Comparison of ENCODE assay signal across 9 cellular contexts in the genomic region with DNA sequence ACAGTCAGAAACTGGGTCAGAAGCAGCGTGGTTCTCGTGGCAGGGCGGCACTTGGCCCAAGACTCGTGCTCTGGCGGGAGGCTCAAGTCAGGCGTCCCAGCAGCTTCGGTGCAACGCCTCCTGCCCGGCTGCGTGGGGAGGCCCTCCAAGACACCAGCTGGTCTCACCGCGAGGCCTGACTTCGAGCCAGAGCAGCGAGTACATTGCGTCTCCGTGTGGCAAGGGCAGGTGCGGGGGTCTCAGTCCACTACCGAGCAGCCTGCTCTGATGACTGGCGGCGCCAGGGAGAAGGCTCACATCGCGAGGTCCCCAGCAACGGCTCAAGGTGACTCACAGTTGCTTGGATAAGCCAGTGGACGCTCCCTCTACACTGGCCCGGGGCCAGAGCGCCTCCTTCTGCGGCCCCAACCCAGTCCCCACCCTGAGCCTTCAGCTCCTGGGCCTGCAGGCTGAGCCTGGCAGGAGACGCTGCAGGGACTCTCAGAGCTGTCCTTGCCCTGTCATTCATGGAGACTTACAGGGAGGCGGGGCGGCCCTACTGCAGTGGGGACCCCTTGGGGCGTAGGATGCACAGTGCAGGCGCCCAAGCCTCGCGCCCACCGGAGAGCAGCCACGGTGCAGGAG. TPM values are rescaled to one million over a fixed set of nuclear protein-coding genes. Genes with fewer than 3 reads are reported as not detected.
A peak's percentile ranks its signal among the peaks of the same experiment; 100 is the strongest.
DNase-seq lines count a peak whose midpoint lies in the region; ATAC-seq and TF ChIP-seq lines count a peak whose summit lies in the region.
"Had no signal": no experiment of that assay in that cellular context is flagged by ENCODE, and none has a peak within 500 bp of the region (broad histone marks: within the 10 kb centered on the region; RNA-seq: fewer than 3 reads in every experiment).

No MANE protein-coding gene starts in this region.

- H3K4me1 ChIP-seq in Panc1 (ENCODE audit: control insufficient read depth, insufficient read depth, low read length) = 0 out of 2 replicates have a peak, but pooled peaks cover 3% of the 10 kb centered on the region

- in situ Hi-C loops in G401 (cut with HindIII; ENCODE audit: low sequenced_read_pairs) (no loop called here), Panc1 (cut with HindIII; ENCODE audit: low pct_unique_long_range_greater_than_20kb, low sequenced_read_pairs) (no loop called here)

- TF ChIP-seq CTCF in Panc1 (IDR thresholded peaks at IDR 0.05) (no peak), glutamatergic neuron (IDR thresholded peaks at IDR 0.05; ENCODE audit: partially characterized antibody, unreplicated experiment) (peak; percentile 20)

- peaks cover 4% of the 10 kb centered on the region for H3K4me1 Mint-ChIP-seq in glutamatergic neuron (ENCODE audit: low read depth, unreplicated experiment)
- H3K4me1 Mint-ChIP-seq in activated CD4-positive, alpha-beta memory T cell treated with anti-CD3 and anti-CD28 coated beads for 36 hours (ENCODE audit: low read depth) = no peaks in the 10 kb centered on the region
- H3K4me1 Mint-ChIP-seq: activated CD4-positive, alpha-beta T cell treated with anti-CD3 and anti-CD28 coated beads, Interleukin-2, amount 10 ng/mL, durations not matched to agents 7 days and 5 days had no signal

- H3K27me3 ChIP-seq in Panc1 (ENCODE audit: control insufficient read depth, insufficient read depth, low read length) = no peaks in the 10 kb centered on the region

- peaks cover 14% of the 10 kb centered on the region for H3K36me3 ChIP-seq in Panc1 (ENCODE audit: control insufficient read depth, insufficient read depth, low read length)

- POLR2A ChIA-PET in Panc1 (lab: Charles Lee) = interaction anchor here (0.7 kb wide), 1 partner anchor 27 kb away, joined by 8 read pairs; no protein-coding TSS in a partner anchor
- POLR2A ChIA-PET in activated CD4-positive, alpha-beta memory T cell treated with anti-CD3 and anti-CD28 coated beads for 36 hours (lab: Charles Lee) = no interaction called here

- H3K27ac Mint-ChIP-seq in glutamatergic neuron (ENCODE audit: unreplicated experiment) = no peak overlapping the region
- H3K27ac Mint-ChIP-seq in activated CD4-positive, alpha-beta memory T cell treated with anti-CD3 and anti-CD28 coated beads for 36 hours = no peak overlapping the region
- H3K27ac Mint-ChIP-seq: activated CD4-positive, alpha-beta T cell treated with anti-CD3 and anti-CD28 coated beads, Interleukin-2, amount 10 ng/mL, durations not matched to agents 7 days and 5 days had no signal

- CTCF ChIA-PET in Panc1 (lab: Charles Lee) = interaction anchor here (0.6 kb wide), 2 partner anchors 40 to 155 kb away, joined by 3 to 8 read pairs; no protein-coding TSS in a partner anchor
- CTCF ChIA-PET in activated CD4-positive, alpha-beta memory T cell treated with anti-CD3 and anti-CD28 coated beads for 36 hours (lab: Charles Lee) = interaction anchor here (1.1 kb wide), 1 partner anchor 447 kb away, joined by 3 read pairs; no protein-coding TSS in a partner anchor

- no peaks in the 10 kb centered on the region for H3K9me3 ChIP-seq in Panc1 (ENCODE audit: control insufficient read depth, insufficient read depth, low read depth, low read length)

- H3K4me3 Mint-ChIP-seq in glutamatergic neuron (ENCODE audit: unreplicated experiment) = no peak overlapping the region
- H3K4me3 Mint-ChIP-seq in activated CD4-positive, alpha-beta memory T cell treated with anti-CD3 and anti-CD28 coated beads for 36 hours = no peak overlapping the region
- H3K4me3 Mint-ChIP-seq: activated CD4-positive, alpha-beta T cell treated with anti-CD3 and anti-CD28 coated beads, Interleukin-2, amount 10 ng/mL, durations not matched to agents 7 days and 5 days had no signal

- BruUV-seq in Panc1 (replicated peaks; lab: Mats Ljungman, UMichigan) = no TSS peak

- DNase-seq in G401 (ENCODE audit: low spot score) = peak; percentile 87
- DNase-seq in Panc1 (ENCODE audit: low read depth, low spot score) = no peak
- DNase-seq in glutamatergic neuron = peak; percentile 57
- DNase-seq in retina = peak; percentile 33
- no peak for DNase-seq in T-helper 2 cell
- DNase-seq in activated CD4-positive, alpha-beta memory T cell treated with anti-CD3 and anti-CD28 coated beads for 36 hours = no peak
- DNase-seq in DMS53 treated with DMSO at 0.1 percent for 48 hours (lab: John Stamatoyannopoulos, UW; ENCODE audit: unreplicated experiment) = no peak
- DNase-seq: activated CD4-positive, alpha-beta T cell treated with anti-CD3 and anti-CD28 coated beads, Interleukin-2, amount 10 ng/mL, durations not matched to agents 7 days and 5 days had no signal

- H3K36me3 Mint-ChIP-seq in glutamatergic neuron (ENCODE audit: unreplicated experiment) = no peaks in the 10 kb centered on the region
- peaks cover 17% of the 10 kb centered on the region for H3K36me3 Mint-ChIP-seq in activated CD4-positive, alpha-beta memory T cell treated with anti-CD3 and anti-CD28 coated beads for 36 hours

- peaks cover 2% of the 10 kb centered on the region for H3K27me3 Mint-ChIP-seq in glutamatergic neuron (ENCODE audit: unreplicated experiment)
- H3K27me3 Mint-ChIP-seq in activated CD4-positive, alpha-beta memory T cell treated with anti-CD3 and anti-CD28 coated beads for 36 hours = no peaks in the 10 kb centered on the region
- H3K27me3 Mint-ChIP-seq: activated CD4-positive, alpha-beta T cell treated with anti-CD3 and anti-CD28 coated beads, Interleukin-2, amount 10 ng/mL, durations not matched to agents 7 days and 5 days had no signal

- ATAC-seq in Panc1 (peak; percentile 27; the same call in 1 of the 2 replicates), GM21515 (IDR thresholded peaks at IDR 0.05; ENCODE audit: unreplicated experiment) (no peak)

- intact Hi-C loops in Panc1 (cut with micrococcal nuclease; ENCODE audit: unreplicated experiment) = no loop called here
- intact Hi-C loops in activated CD4-positive, alpha-beta memory T cell treated with anti-CD3 and anti-CD28 coated beads for 36 hours (cut with micrococcal nuclease) = no loop called here

- no peak overlapping the region; a peak in 1 of 4 replicates for H3K4me3 ChIP-seq in Panc1 (ENCODE audit: low read depth in 2 of 2, low read length in 2 of 2)

- peaks cover 4% of the 10 kb centered on the region for H3K9me3 Mint-ChIP-seq in glutamatergic neuron (ENCODE audit: unreplicated experiment)
- H3K9me3 Mint-ChIP-seq in activated CD4-positive, alpha-beta memory T cell treated with anti-CD3 and anti-CD28 coated beads for 36 hours = no peaks in the 10 kb centered on the region
- H3K9me3 Mint-ChIP-seq: activated CD4-positive, alpha-beta T cell treated with anti-CD3 and anti-CD28 coated beads, Interleukin-2, amount 10 ng/mL, durations not matched to agents 7 days and 5 days had no signal

- no peak overlapping the region for H3K27ac ChIP-seq in Panc1 (ENCODE audit: low read length)

RNA-seq across cellular contexts. Expression of a gene that starts 41.9 kb away (rescaled TPM):
- 73.7 and 83.1 TPM in 2 replicates for total RNA-seq in G401 (2014; rRNA removed; shearing (Covaris generic))
- total RNA-seq in Panc1 (2021; ENCODE audit: unreplicated experiment) = 62.0 TPM
- 96.6 TPM for polyA plus RNA-seq in Panc1 (2012; ENCODE audit: insufficient read length)
- 12.8 TPM for total RNA-seq in glutamatergic neuron (ENCODE audit: unreplicated experiment)
- 10 to 100 TPM; 28.0 to 28.2 TPM for total RNA-seq in activated CD4-positive, alpha-beta memory T cell treated with anti-CD3 and anti-CD28 coated beads for 36 hours

RNA-seq across cellular contexts. Expression of a gene that starts 42.5 kb away (rescaled TPM):
- 54.0 and 63.5 TPM in 2 replicates for total RNA-seq in G401 (2014; rRNA removed; shearing (Covaris generic))
- 79.5 TPM for total RNA-seq in Panc1 (2021; ENCODE audit: unreplicated experiment)
- 107 TPM for polyA plus RNA-seq in Panc1 (2012; ENCODE audit: insufficient read length)
- 15.2 TPM for total RNA-seq in glutamatergic neuron (ENCODE audit: unreplicated experiment)
- total RNA-seq in activated CD4-positive, alpha-beta memory T cell treated with anti-CD3 and anti-CD28 coated beads for 36 hours = 10 to 100 TPM; 26.8 to 29.5 TPM

Comparison
In these comparisons a context has a peak if more than half of its experiments do, and no peak if none do; other contexts are left out.
1. DNase-seq: peak in G401 (single experiment), glutamatergic neuron (single experiment) and retina (single experiment); none in Panc1 (single experiment), T-helper 2 cell (0 of 5), activated CD4-positive, alpha-beta memory T cell treated with anti-CD3 and anti-CD28 coated beads for 36 hours (single experiment) and DMS53 treated with DMSO at 0.1 percent for 48 hours (single experiment).